In the genomic region with DNA sequence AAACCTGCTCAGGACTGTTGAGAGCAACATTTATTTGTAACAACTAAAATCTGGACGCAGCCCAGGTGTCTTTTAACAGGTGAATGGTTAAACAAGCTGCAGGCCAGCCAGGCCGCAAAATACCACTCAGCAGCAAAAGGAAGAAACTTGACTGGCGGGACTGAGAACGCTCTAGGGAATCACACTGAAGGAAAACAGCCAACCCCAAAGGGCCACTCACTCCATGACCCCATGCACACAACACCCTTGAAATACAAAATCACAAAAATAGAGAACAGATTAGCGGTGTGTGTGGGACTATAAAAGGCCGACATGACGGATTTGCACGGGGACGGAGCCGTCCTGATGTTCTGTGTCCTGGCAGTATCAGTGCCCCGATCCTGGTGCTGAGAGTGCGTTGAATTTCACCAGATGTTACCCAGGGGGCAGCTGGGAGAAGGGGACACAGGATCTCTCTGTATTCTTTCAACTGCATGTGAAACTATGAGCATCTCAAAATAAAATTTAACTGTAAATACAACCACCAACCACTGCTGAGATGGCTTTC, we compare ENCODE assay signal across 9 cellular contexts. TPM values are rescaled to one million over a fixed set of nuclear protein-coding genes. Genes with fewer than 3 reads are reported as not detected.
DNase-seq lines count a peak whose midpoint lies in the region; ATAC-seq, FAIRE-seq and TF ChIP-seq lines count a peak whose summit lies in the region.
"Had no signal": no experiment of that assay in that cellular context is flagged by ENCODE, and none has a peak within 500 bp of the region (broad histone marks: within the 10 kb centered on the region; RNA-seq: fewer than 3 reads in every experiment).

No MANE protein-coding gene starts in this region.

- no peak for FAIRE-seq in GM12891 (lab: Jason Lieb, UNC)

- H2AFZ ChIP-seq in osteoblast (ENCODE audit: low read length): no peak overlapping the region

- no peak for DNase-seq in HFF-Myc (ENCODE audit: extremely low read depth, low read depth)
- DNase-seq in coronary artery (ENCODE audit: low spot score): peak; percentile 66
- peak; percentile 10 for DNase-seq in natural killer cell
- DNase-seq in NCI-H1694 (lab: John Stamatoyannopoulos, UW): no peak
- DNase-seq in osteoblast (ENCODE audit: insufficient read length, low spot score, missing footprints): no peak
- DNase-seq in GDM1 (lab: John Stamatoyannopoulos, UW): no peak
- DNase-seq in GM12891 (ENCODE audit: insufficient read length, low spot score): no peak
- DNase-seq: DND-41 had no signal

- TF ChIP-seq CTCF in 22Rv1 (IDR thresholded peaks at IDR 0.05) (no peak), HFF-Myc (IDR thresholded peaks at IDR 0.05; ENCODE audit: low read depth, low read length, missing control alignments) (peak; percentile 4), coronary artery (IDR thresholded peaks at IDR 0.05) (no peak), natural killer cell (IDR thresholded peaks at IDR 0.05) (no peak), osteoblast (IDR thresholded peaks at IDR 0.05; ENCODE audit: extremely low read depth, low read depth, low read length) (no peak)

- H3K4me1 ChIP-seq in osteoblast (ENCODE audit: insufficient read depth, low read length): peaks cover 19% of the 10 kb centered on the region

- H3K4me2 ChIP-seq in osteoblast (ENCODE audit: insufficient read depth, low read length): no peak overlapping the region

- intact Hi-C loops in natural killer cell (cut with micrococcal nuclease): loop anchor here (2.0 kb wide), 1 partner anchor 14 kb away; no protein-coding TSS in a partner anchor

- peaks cover 41% of the 10 kb centered on the region for H4K20me1 ChIP-seq in osteoblast (ENCODE audit: insufficient read depth, low read length)

- peaks cover 28% of the 10 kb centered on the region for H3K36me3 ChIP-seq in osteoblast (ENCODE audit: insufficient read depth, low read length)

- no peaks in the 10 kb centered on the region for H3K9me3 ChIP-seq in osteoblast (ENCODE audit: low read depth, low read length)

- no peaks in the 10 kb centered on the region for H3K9me3 Mint-ChIP-seq in natural killer cell

- no peak for ATAC-seq in natural killer cell

- TF ChIP-seq POLR2A in GM12891 (IDR thresholded peaks at IDR 0.05; ENCODE audit: low read depth, low read length): no peak

- peaks cover 89 to 90% of the 10 kb centered on the region in 2 donors for H3K4me1 Mint-ChIP-seq in natural killer cell

- peak overlapping the region; percentile 87 for H3K4me3 Mint-ChIP-seq in natural killer cell

- peak overlapping the region; percentile 79 for H3K27ac ChIP-seq in 22Rv1
- H3K27ac ChIP-seq in coronary artery: peak overlapping the region in 1 of 2 donors; percentile 55
- H3K27ac ChIP-seq in osteoblast (ENCODE audit: low read depth, low read length): no peak overlapping the region

- H3K36me3 Mint-ChIP-seq in natural killer cell: no peaks in the 10 kb centered on the region

- no peaks in the 10 kb centered on the region for H3K27me3 Mint-ChIP-seq in natural killer cell (ENCODE audit: low read depth in 2 of 2)

- H3K27ac Mint-ChIP-seq in natural killer cell: peak overlapping the region; percentile 74 to 89

- H3K27me3 ChIP-seq in osteoblast (ENCODE audit: insufficient read depth, low read length): no peaks in the 10 kb centered on the region

- H3K4me3 ChIP-seq in HFF-Myc (replicated peaks; ENCODE audit: low read depth, low read length): no peak overlapping the region; the same call in 1 of the 2 replicates
- no peak overlapping the region for H3K4me3 ChIP-seq in coronary artery
- no peak overlapping the region for H3K4me3 ChIP-seq in osteoblast (ENCODE audit: insufficient read depth, low read length)

- peaks cover 93% of the 10 kb centered on the region for H3K79me2 ChIP-seq in osteoblast (ENCODE audit: insufficient read depth, low read length)

TF ChIP-seq in GM12891, 5 proteins besides CTCF, POLR2A, EP300 and RAD21:
- TF ChIP-seq POU2F2 (IDR thresholded peaks at IDR 0.05; ENCODE audit: low read depth, low read length): no peak
- TF ChIP-seq TAF1 (IDR thresholded peaks at IDR 0.05; ENCODE audit: low read depth, low read length): no peak
- no peak for TF ChIP-seq PAX5 (IDR thresholded peaks at IDR 0.05; ENCODE audit: insufficient read depth, low read length, severe bottlenecking)
- no peak; the same call in 1 of the 2 replicates for TF ChIP-seq POLR2AphosphoS5 (IDR thresholded peaks at IDR 0.05; ENCODE audit: low read depth, low read length)
- TF ChIP-seq SPI1 (IDR thresholded peaks at IDR 0.05; ENCODE audit: low read depth, low read length): no peak

RNA-seq across cellular contexts. Expression of a gene that starts 23.0 kb away (rescaled TPM):
- total RNA-seq in natural killer cell (100 to 1,000 TPM; 142 to 167 (median 165) TPM), osteoblast (19.2 and 20.6 TPM in 2 replicates)
- 20.8 TPM for polyA plus RNA-seq in GM12891 (2012; ENCODE audit: low read depth, missing spikeins)

RNA-seq across cellular contexts. Expression of a gene that starts 37.6 kb away (rescaled TPM):
- total RNA-seq in natural killer cell: 10 to 100 TPM; 78.6 to 93.1 (median 85.5) TPM
- 19.4 and 21.0 TPM in 2 replicates for total RNA-seq in osteoblast
- 4.8 TPM for polyA plus RNA-seq in GM12891 (2012; ENCODE audit: low read depth, missing spikeins)

Comparison
In these comparisons a context has a peak if more than half of its experiments do, and no peak if none do; other contexts are left out.
1. DNase-seq: peak in coronary artery (single experiment) and natural killer cell (single experiment); none in HFF-Myc (single experiment), NCI-H1694 (single experiment), osteoblast (single experiment), GDM1 (single experiment) and GM12891 (single experiment).